In the genomic region with DNA sequence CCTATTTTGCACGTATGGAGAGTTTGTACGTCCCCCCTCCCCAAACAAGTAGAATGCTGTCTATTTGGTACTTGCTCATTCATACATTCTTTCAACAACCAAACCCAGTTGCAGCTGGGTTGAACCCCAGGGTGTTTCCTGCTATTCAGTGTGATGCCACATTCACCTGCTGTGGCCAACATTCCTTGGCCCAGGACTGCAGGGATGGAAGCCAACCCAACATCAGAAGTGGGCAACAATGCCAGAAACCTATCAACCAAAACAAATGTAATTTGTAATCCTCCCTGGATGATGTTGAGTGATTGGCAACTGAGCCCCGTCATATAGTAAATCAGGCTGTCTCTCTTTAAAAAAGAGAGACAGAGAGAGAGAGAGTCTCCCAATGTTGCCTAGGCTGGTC, we compare ENCODE assay signal across 8 cellular contexts. TPM values are rescaled to one million over a fixed set of nuclear protein-coding genes. Genes with fewer than 3 reads are reported as not detected.
DNase-seq lines count a peak whose midpoint lies in the region; ATAC-seq and TF ChIP-seq lines count a peak whose summit lies in the region.

No MANE protein-coding gene starts in this region.

- no peaks in the 10 kb centered on the region for H3K27me3 ChIP-seq in thyroid gland

- no peak for TF ChIP-seq POLR2A in thyroid gland (IDR thresholded peaks at IDR 0.05)

- no peak overlapping the region for H3K4me3 Mint-ChIP-seq in activated T-cell treated with anti-CD3 and anti-CD28 coated beads, Interleukin-2, amount 50 U/mL, for 24 hours
- peak overlapping the region; percentile 8 for H3K4me3 Mint-ChIP-seq in activated T-helper 1 cell treated with anti-CD3 and anti-CD28 coated beads, Interleukin-12 subunit alpha, Interleukin-12 subunit beta, Interleukin-2, Interleukin-4 antibody, amounts not matched to agents 30 ng/mL and 10 ng/mL and 1 ng/mL, durations not matched to agents 14 hours and 24 hours and 36 hours

- H3K27ac Mint-ChIP-seq in activated T-cell treated with anti-CD3 and anti-CD28 coated beads, Interleukin-2, amount 50 U/mL, for 24 hours, result peak overlapping the region; percentile 2
- H3K27ac Mint-ChIP-seq in activated T-helper 1 cell treated with anti-CD3 and anti-CD28 coated beads, Interleukin-12 subunit alpha, Interleukin-12 subunit beta, Interleukin-2, Interleukin-4 antibody, amounts not matched to agents 30 ng/mL and 10 ng/mL and 1 ng/mL, durations not matched to agents 14 hours and 24 hours and 36 hours, result peak overlapping the region; percentile 45

- H3K27me3 Mint-ChIP-seq in activated T-cell treated with anti-CD3 and anti-CD28 coated beads, Interleukin-2, amount 50 U/mL, for 24 hours, result peaks cover 5% of the 10 kb centered on the region
- no peaks in the 10 kb centered on the region for H3K27me3 Mint-ChIP-seq in activated T-helper 1 cell treated with anti-CD3 and anti-CD28 coated beads, Interleukin-12 subunit alpha, Interleukin-12 subunit beta, Interleukin-2, Interleukin-4 antibody, amounts not matched to agents 30 ng/mL and 10 ng/mL and 1 ng/mL, durations not matched to agents 14 hours and 24 hours and 36 hours (ENCODE audit: insufficient read depth)

- 64 to 77% methylated on average over 3 of the region's 3 CpGs for WGBS in thyroid gland, 2 donors

- no peaks in the 10 kb centered on the region for H3K9me3 Mint-ChIP-seq in activated T-cell treated with anti-CD3 and anti-CD28 coated beads, Interleukin-2, amount 50 U/mL, for 24 hours
- H3K9me3 Mint-ChIP-seq in activated T-helper 1 cell treated with anti-CD3 and anti-CD28 coated beads, Interleukin-12 subunit alpha, Interleukin-12 subunit beta, Interleukin-2, Interleukin-4 antibody, amounts not matched to agents 30 ng/mL and 10 ng/mL and 1 ng/mL, durations not matched to agents 14 hours and 24 hours and 36 hours, result no peaks in the 10 kb centered on the region

- peaks cover 98% of the 10 kb centered on the region for H3K4me1 Mint-ChIP-seq in activated T-cell treated with anti-CD3 and anti-CD28 coated beads, Interleukin-2, amount 50 U/mL, for 24 hours (ENCODE audit: low read depth)
- peaks cover 90% of the 10 kb centered on the region for H3K4me1 Mint-ChIP-seq in activated T-helper 1 cell treated with anti-CD3 and anti-CD28 coated beads, Interleukin-12 subunit alpha, Interleukin-12 subunit beta, Interleukin-2, Interleukin-4 antibody, amounts not matched to agents 30 ng/mL and 10 ng/mL and 1 ng/mL, durations not matched to agents 14 hours and 24 hours and 36 hours (ENCODE audit: low read depth)

- H3K4me3 ChIP-seq in fibroblast of the aortic adventitia (ENCODE audit: low read depth, low read length), result no peak overlapping the region
- H3K4me3 ChIP-seq in thyroid gland (replicated peaks in 1 of 3), result no peak overlapping the region

- no peaks in the 10 kb centered on the region for H3K36me3 ChIP-seq in thyroid gland

- H3K36me3 Mint-ChIP-seq in activated T-cell treated with anti-CD3 and anti-CD28 coated beads, Interleukin-2, amount 50 U/mL, for 24 hours (ENCODE audit: low read depth), result peaks cover 4% of the 10 kb centered on the region
- H3K36me3 Mint-ChIP-seq in activated T-helper 1 cell treated with anti-CD3 and anti-CD28 coated beads, Interleukin-12 subunit alpha, Interleukin-12 subunit beta, Interleukin-2, Interleukin-4 antibody, amounts not matched to agents 30 ng/mL and 10 ng/mL and 1 ng/mL, durations not matched to agents 14 hours and 24 hours and 36 hours (ENCODE audit: low read depth), result peaks cover 10% of the 10 kb centered on the region

- no peaks in the 10 kb centered on the region for H3K9me3 ChIP-seq in thyroid gland

- peaks cover 58 to 77% of the 10 kb centered on the region in 2 donors for H3K4me1 ChIP-seq in thyroid gland

- H3K27ac ChIP-seq in thyroid gland, result peak overlapping the region; percentile 76 to 89 (median 87)

- ATAC-seq in HG02884 (IDR thresholded peaks at IDR 0.05; ENCODE audit: unreplicated experiment), result no peak
- ATAC-seq in GM18511 (IDR thresholded peaks at IDR 0.05; ENCODE audit: unreplicated experiment), result no peak
- no peak for ATAC-seq in GM19452 (IDR thresholded peaks at IDR 0.05; ENCODE audit: unreplicated experiment)

- TF ChIP-seq CTCF in fibroblast of the aortic adventitia (IDR thresholded peaks at IDR 0.05; ENCODE audit: insufficient read depth, low read length) (no peak), thyroid gland (IDR thresholded peaks at IDR 0.05) (no peak)

- intact Hi-C loops in activated T-helper 1 cell treated with anti-CD3 and anti-CD28 coated beads, Interleukin-12 subunit alpha, Interleukin-12 subunit beta, Interleukin-2, Interleukin-4 antibody, amounts not matched to agents 30 ng/mL and 10 ng/mL and 1 ng/mL, durations not matched to agents 14 hours and 24 hours and 36 hours (cut with micrococcal nuclease), result no loop called here
- intact Hi-C loops in thyroid gland (cut with DNase I), result no loop called here

- DNase-seq in activated T-cell treated with anti-CD3 and anti-CD28 coated beads, Interleukin-2, amount 50 U/mL, for 24 hours, result no peak
- DNase-seq in activated T-cell treated with anti-CD3 and anti-CD28 coated beads for 4 hours (no peak), fibroblast of the aortic adventitia (ENCODE audit: low read depth) (peak; percentile 79), thyroid gland (peak; percentile 48 to 78)
- DNase-seq in activated T-helper 1 cell treated with anti-CD3 and anti-CD28 coated beads, Interleukin-12 subunit alpha, Interleukin-12 subunit beta, Interleukin-2, Interleukin-4 antibody, amounts not matched to agents 30 ng/mL and 10 ng/mL and 1 ng/mL, durations not matched to agents 14 hours and 24 hours and 36 hours (ENCODE audit: low spot score), result no peak

RNA-seq across cellular contexts. Expression of a gene that starts 8.9 kb away (rescaled TPM):
- total RNA-seq in activated T-helper 1 cell treated with anti-CD3 and anti-CD28 coated beads, Interleukin-12 subunit alpha, Interleukin-12 subunit beta, Interleukin-2, Interleukin-4 antibody, amounts not matched to agents 30 ng/mL and 10 ng/mL and 1 ng/mL, durations not matched to agents 14 hours and 24 hours and 36 hours, result 12.5 and 15.2 TPM in 2 replicates
- total RNA-seq in fibroblast of the aortic adventitia (ENCODE audit: low replicate concordance), result 67.2 and 418 TPM in 2 replicates
- total RNA-seq in thyroid gland, result 100 to 1,000 TPM in 3 of 4 donors, 10 to 100 TPM in 1; 89.6 to 174 (median 122) TPM

Comparison
In these comparisons a context has a peak if more than half of its experiments do, and no peak if none do; other contexts are left out.
1. DNase-seq: peak in fibroblast of the aortic adventitia (single experiment) and thyroid gland (2 of 2); none in activated T-cell treated with anti-CD3 and anti-CD28 coated beads, Interleukin-2, amount 50 U/mL, for 24 hours (single experiment), activated T-cell treated with anti-CD3 and anti-CD28 coated beads for 4 hours (single experiment) and activated T-helper 1 cell treated with anti-CD3 and anti-CD28 coated beads, Interleukin-12 subunit alpha, Interleukin-12 subunit beta, Interleukin-2, Interleukin-4 antibody, amounts not matched to agents 30 ng/mL and 10 ng/mL and 1 ng/mL, durations not matched to agents 14 hours and 24 hours and 36 hours (single experiment).